9 cellular contexts compared by ENCODE assay signal in the genomic region with DNA sequence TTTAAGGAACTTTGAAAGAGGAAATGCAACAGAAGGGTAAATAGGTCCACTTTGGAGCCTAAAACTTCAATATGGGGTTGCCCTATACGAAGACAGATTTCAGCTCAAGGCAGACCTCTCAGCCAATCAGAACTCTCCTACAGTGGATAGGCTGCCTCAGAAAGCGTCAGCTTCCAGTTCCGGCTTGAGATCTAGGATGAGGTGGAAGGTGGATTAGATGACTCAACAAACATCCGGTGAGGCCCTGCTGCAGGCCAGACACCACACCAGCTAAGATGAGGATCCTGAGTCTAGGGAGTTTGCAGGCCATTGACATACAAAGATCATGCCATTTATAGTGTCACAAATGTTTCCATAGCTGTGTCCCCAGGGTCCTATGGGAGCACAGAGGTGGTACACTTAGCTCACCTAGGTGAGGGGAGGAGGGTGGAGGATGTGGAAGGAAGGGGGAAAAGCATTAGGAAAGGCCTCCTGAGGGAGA. TPM values are rescaled to one million over a fixed set of nuclear protein-coding genes. Genes with fewer than 3 reads are reported as not detected.
A peak's percentile ranks its signal among the peaks of the same experiment; 100 is the strongest.
DNase-seq lines count a peak whose midpoint lies in the region; ATAC-seq and TF ChIP-seq lines count a peak whose summit lies in the region.
"Had no signal": no experiment of that assay in that cellular context is flagged by ENCODE, and none has a peak within 500 bp of the region (broad histone marks: within the 10 kb centered on the region; RNA-seq: fewer than 3 reads in every experiment).

No MANE protein-coding gene starts in this region.

- intact Hi-C loops in vagina (cut with DNase I) = no loop called here
- intact Hi-C loops in thyroid gland (cut with DNase I) = no loop called here

- H3K27me3 Mint-ChIP-seq in activated naive CD8-positive, alpha-beta T cell treated with anti-CD3 and anti-CD28 coated beads for 36 hours = no peaks in the 10 kb centered on the region

- H3K4me3 ChIP-seq in vagina (no peak overlapping the region), thyroid gland (replicated peaks in 1 of 3) (no peak overlapping the region)

- DNase-seq in GM10248 (ENCODE audit: extremely low spot score) = peak; percentile 90
- no peak for DNase-seq in activated naive CD8-positive, alpha-beta T cell treated with anti-CD3 and anti-CD28 coated beads for 36 hours
- no peak for DNase-seq in vagina (ENCODE audit: extremely low spot score in 2 of 2)
- no peak for DNase-seq in activated naive CD4-positive, alpha-beta T cell treated with anti-CD3 and anti-CD28 coated beads, Interleukin-2, amount 50 U/mL, for 16 hours
- DNase-seq in thyroid gland = no peak
- no peak for DNase-seq in NCI-H1417 (lab: John Stamatoyannopoulos, UW)

- no peaks in the 10 kb centered on the region for H3K4me1 ChIP-seq in vagina
- peaks cover 0 to 13% of the 10 kb centered on the region in 2 donors for H3K4me1 ChIP-seq in thyroid gland

- CTCF ChIA-PET in GM10248 (lab: Yijun Ruan, JAX) = interaction anchor here (0.7 to 5.5 kb wide), 10 partner anchors 11 to 431 kb away, joined by 3 to 27 read pairs (median 4); a partner anchor contains a TSS

- TF ChIP-seq POLR2A in vagina (IDR thresholded peaks at IDR 0.05) (no peak), thyroid gland (IDR thresholded peaks at IDR 0.05) (no peak)

- peak overlapping the region; percentile 5 for H3K27ac Mint-ChIP-seq in activated naive CD8-positive, alpha-beta T cell treated with anti-CD3 and anti-CD28 coated beads for 36 hours

- WGBS in thyroid gland, 2 donors = 85 to 90% methylated on average over 4 of the region's 4 CpGs

- H3K4me1 Mint-ChIP-seq in activated naive CD8-positive, alpha-beta T cell treated with anti-CD3 and anti-CD28 coated beads for 36 hours = peaks cover 2% of the 10 kb centered on the region

- no peak for TF ChIP-seq CTCF in GM10248 (IDR thresholded peaks at IDR 0.05; ENCODE audit: control extremely low read depth, extremely low read depth, low read depth, missing control alignments)
- no peak for TF ChIP-seq CTCF in vagina (IDR thresholded peaks at IDR 0.05)
- no peak for TF ChIP-seq CTCF in thyroid gland (IDR thresholded peaks at IDR 0.05)

- H3K36me3 ChIP-seq in vagina = no peaks in the 10 kb centered on the region
- no peaks in the 10 kb centered on the region for H3K36me3 ChIP-seq in thyroid gland

- no peak overlapping the region for H3K4me3 Mint-ChIP-seq in activated naive CD8-positive, alpha-beta T cell treated with anti-CD3 and anti-CD28 coated beads for 36 hours

- H3K27me3 ChIP-seq in vagina (no peaks in the 10 kb centered on the region), thyroid gland (no peaks in the 10 kb centered on the region)

- peaks cover 14% of the 10 kb centered on the region for H3K9me3 Mint-ChIP-seq in activated naive CD8-positive, alpha-beta T cell treated with anti-CD3 and anti-CD28 coated beads for 36 hours

- POLR2A ChIA-PET in GM10248 (lab: Yijun Ruan, JAX) = interaction anchor here (0.6 to 1.3 kb wide), 5 partner anchors 9 to 176 kb away, joined by 3 to 6 read pairs (median 3); a partner anchor contains a TSS

- ATAC-seq in GM19467 (IDR thresholded peaks at IDR 0.05; ENCODE audit: unreplicated experiment) = peak; percentile 76
- ATAC-seq in HG03342 (IDR thresholded peaks at IDR 0.05; ENCODE audit: unreplicated experiment) = peak; percentile 92

- H3K27ac ChIP-seq in vagina = no peak overlapping the region
- no peak overlapping the region for H3K27ac ChIP-seq in thyroid gland

- H3K36me3 Mint-ChIP-seq in activated naive CD8-positive, alpha-beta T cell treated with anti-CD3 and anti-CD28 coated beads for 36 hours = peaks cover 12% of the 10 kb centered on the region

- H3K9me3 ChIP-seq in vagina (no peaks in the 10 kb centered on the region), thyroid gland (no peaks in the 10 kb centered on the region)

RNA-seq across cellular contexts. Expression of a gene that starts 7.9 kb away (rescaled TPM):
- total RNA-seq in activated naive CD8-positive, alpha-beta T cell treated with anti-CD3 and anti-CD28 coated beads for 36 hours = not detected
- total RNA-seq in vagina (not detected), thyroid gland (10 to 100 TPM in 2 of 4 donors, 1 to 10 TPM in 2; 2.4 to 18.6 (median 11.8) TPM)
- total RNA-seq: temporal lobe had no signal

RNA-seq across cellular contexts. Expression of a gene that starts 48.8 kb away (rescaled TPM):
- total RNA-seq in activated naive CD8-positive, alpha-beta T cell treated with anti-CD3 and anti-CD28 coated beads for 36 hours = not detected
- not detected for total RNA-seq in vagina
- not detected for total RNA-seq in thyroid gland
- total RNA-seq: temporal lobe had no signal
